8 cellular contexts compared by ENCODE assay signal in genomic region chr3:40232626-40233025, GRCh38.
"Had no signal": no experiment of that assay in that cellular context is flagged by ENCODE, and none has a peak within 500 bp of the region (broad histone marks: within the 10 kb centered on the region; RNA-seq: fewer than 3 reads in every experiment).

No MANE protein-coding gene starts in this region.

- H3K27ac ChIP-seq: GM23248, HL-60 had no signal

- FAIRE-seq: HepG2 had no signal

- H3K9me3 ChIP-seq: HAP-1 had no signal

- DNase-seq: GM23248, GOT3, H7, HFFc6 had no signal

- H3K9ac ChIP-seq: GM23248 had no signal

- H2AFZ ChIP-seq: GM23248 had no signal

- H3K4me3 ChIP-seq: GM23248, HAP-1 had no signal

- H3K4me1 ChIP-seq: HAP-1 had no signal

- H3K36me3 ChIP-seq: HAP-1 had no signal

- ATAC-seq: HCT116, HepG2 had no signal
